12 cellular contexts compared by ENCODE assay signal in the genomic region with DNA sequence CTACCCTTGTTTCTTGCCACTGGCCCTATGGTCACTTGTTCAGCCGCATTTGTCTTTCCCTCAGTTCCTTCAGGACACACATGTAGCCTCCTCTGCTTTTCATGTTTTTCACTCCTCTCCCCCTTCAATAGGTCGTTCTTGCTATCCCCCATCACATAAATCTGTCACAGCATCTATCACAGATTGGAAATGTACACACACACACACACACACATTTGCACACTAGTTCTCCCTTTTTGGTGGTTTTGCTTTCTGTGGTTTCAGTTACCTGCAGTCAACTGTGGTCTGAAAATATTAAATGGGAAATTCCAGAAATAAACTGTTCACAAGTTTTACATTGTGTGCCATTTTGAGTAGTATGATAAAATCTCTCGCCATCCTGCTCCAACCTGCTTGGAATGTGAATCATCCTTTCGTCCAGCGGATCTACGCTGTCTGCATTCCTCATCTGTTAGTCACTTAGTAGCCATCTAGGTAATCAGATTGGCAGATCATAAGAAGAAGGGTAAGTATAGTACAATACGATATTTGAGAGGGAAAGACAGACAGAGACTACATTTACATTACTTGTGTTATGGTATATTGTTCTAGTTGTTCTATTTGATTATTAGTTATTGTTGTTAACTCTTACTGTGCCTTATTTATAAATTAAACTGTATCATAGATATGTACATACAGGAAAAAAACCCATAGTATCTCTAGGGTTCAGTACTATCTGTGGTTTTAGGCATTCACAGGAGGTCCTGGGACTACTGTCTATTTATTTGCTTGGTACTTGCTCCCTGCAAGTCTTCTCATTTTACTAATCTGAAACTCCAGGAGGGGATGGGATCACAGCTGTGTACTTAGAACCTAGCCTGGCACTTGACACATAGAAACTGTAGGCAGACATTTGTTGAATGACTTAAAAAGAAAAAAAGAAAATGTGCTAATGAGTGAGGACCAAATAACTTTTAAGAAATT.
DNase-seq lines count a peak whose midpoint lies in the region; ATAC-seq, FAIRE-seq and TF ChIP-seq lines count a peak whose summit lies in the region.
"Had no signal": no experiment of that assay in that cellular context is flagged by ENCODE, and none has a peak within 500 bp of the region (broad histone marks: within the 10 kb centered on the region; RNA-seq: fewer than 3 reads in every experiment).

No MANE protein-coding gene starts in this region.

- H3K4me3 ChIP-seq in fibroblast of mammary gland (ENCODE audit: control insufficient read depth, low read depth, low read length) (no peak overlapping the region), left lung (no peak overlapping the region)
- H3K4me3 ChIP-seq: psoas muscle had no signal

- no peaks in the 10 kb centered on the region for H3K27me3 ChIP-seq in left lung

- FAIRE-seq in urothelium cell line (lab: Jason Lieb, UNC) = peak; percentile 96

- peak; percentile 60 for DNase-seq in H4 (ENCODE audit: low spot score)
- peak; percentile 83 for DNase-seq in RPMI7951 (ENCODE audit: low read depth)
- peak; percentile 57 for DNase-seq in fibroblast of mammary gland (ENCODE audit: low read depth)
- DNase-seq in urothelium cell line (ENCODE audit: low spot score) = peak; percentile 78
- no peak for DNase-seq in left lung
- no peak for DNase-seq in cardiac septum (ENCODE audit: low spot score)
- DNase-seq in stimulated activated CD4-positive, alpha-beta T cell treated with anti-CD3 and anti-CD28 coated beads, Interleukin-4, amount 100 ng/mL, for 4 hours = no peak
- DNase-seq: activated T-cell treated with anti-CD3 and anti-CD28 coated beads for 4 hours, cortex of kidney, NCI-H2029 treated with DMSO at 0.1 percent for 48 hours, psoas muscle, T-cell had no signal

- H3K9me3 ChIP-seq in left lung = no peaks in the 10 kb centered on the region
- H3K9me3 ChIP-seq: psoas muscle had no signal

- intact Hi-C loops in left lung (cut with DNase I) (no loop called here), cardiac septum (cut with DNase I) (loop anchor here (5.0 kb wide), 1 partner anchor 228 kb away; no protein-coding TSS in a partner anchor)

- H3K36me3 ChIP-seq in left lung = no peaks in the 10 kb centered on the region

- H3K27ac ChIP-seq in left lung = no peak overlapping the region
- H3K27ac ChIP-seq: psoas muscle had no signal

- H3K4me1 ChIP-seq in left lung = no peaks in the 10 kb centered on the region
- H3K4me1 ChIP-seq: psoas muscle had no signal

- no peak for ATAC-seq in left lung
- ATAC-seq: psoas muscle, T-cell had no signal

- TF ChIP-seq CTCF in fibroblast of mammary gland (conservative IDR thresholded peaks at IDR 0.05; ENCODE audit: control insufficient read depth, insufficient read depth, low read depth, low read length) (no peak), left lung (IDR thresholded peaks at IDR 0.05) (no peak)

Comparison
In these comparisons a context has a peak if more than half of its experiments do, and no peak if none do; other contexts are left out.
1. DNase-seq: peak in H4 (single experiment), RPMI7951 (single experiment), fibroblast of mammary gland (single experiment) and urothelium cell line (single experiment); none in left lung (0 of 2), cardiac septum (single experiment) and stimulated activated CD4-positive, alpha-beta T cell treated with anti-CD3 and anti-CD28 coated beads, Interleukin-4, amount 100 ng/mL, for 4 hours (0 of 2).